9 cellular contexts compared by ENCODE assay signal in genomic region chr9:91131433-91131839, GRCh38.
A peak's percentile ranks its signal among the peaks of the same experiment; 100 is the strongest.
DNase-seq lines count a peak whose midpoint lies in the region; ATAC-seq and TF ChIP-seq lines count a peak whose summit lies in the region.
"Had no signal": no experiment of that assay in that cellular context is flagged by ENCODE, and none has a peak within 500 bp of the region (broad histone marks: within the 10 kb centered on the region; RNA-seq: fewer than 3 reads in every experiment).

No MANE protein-coding gene starts in this region.

- CTCF ChIA-PET in HEK293T (lab: Yijun Ruan, JAX), result interaction anchor here (0.7 kb wide), 1 partner anchor 602 kb away, joined by 4 read pairs; no protein-coding TSS in a partner anchor

- peak overlapping the region; percentile 85 for H3K27ac ChIP-seq in epithelial cell of prostate
- H3K27ac ChIP-seq: body of pancreas had no signal

- POLR2A ChIA-PET in HEK293T (lab: Yijun Ruan, JAX), result no interaction called here

- peak; percentile 88 for ATAC-seq in HG02981 (IDR thresholded peaks at IDR 0.05; ENCODE audit: unreplicated experiment)
- peak; percentile 98 to 100 for ATAC-seq in activated CD4-positive, CD25-positive, alpha-beta regulatory T cell treated with anti-CD3 and anti-CD28 coated beads, Interleukin-2, amount 50 U/mL, for 24 hours
- ATAC-seq in HG02763 (IDR thresholded peaks at IDR 0.05; ENCODE audit: unreplicated experiment), result no peak
- ATAC-seq: body of pancreas had no signal

- no peak for TF ChIP-seq CTCF in AG09309 (IDR thresholded peaks at IDR 0.05; ENCODE audit: control insufficient read depth, insufficient read depth, low read depth, low read length, missing control alignments)

- DNase-seq in AG09309 (ENCODE audit: low read depth), result peak; percentile 99
- DNase-seq in epithelial cell of prostate (ENCODE audit: low read depth, low spot score), result peak; percentile 85
- peak; percentile 85 for DNase-seq in stimulated activated CD4-positive, alpha-beta T cell treated with anti-CD3 and anti-CD28 coated beads, Interleukin-15, amount 100 ng/mL, for 24 hours
- DNase-seq in NCI-H1694 treated with DMSO at 0.1 percent for 48 hours (lab: John Stamatoyannopoulos, UW), result no peak
- DNase-seq in HEK293T (ENCODE audit: extremely low spot score), result no peak

- no peak overlapping the region for H3K4me3 ChIP-seq in AG09309 (ENCODE audit: control insufficient read depth, low read depth, low read length)
- H3K4me3 ChIP-seq: body of pancreas had no signal

TF ChIP-seq in HEK293T, 16 proteins besides CTCF, POLR2A, EP300 and RAD21:
- TF ChIP-seq HDGF (IDR thresholded peaks at IDR 0.05; ENCODE audit: borderline replicate concordance) (no peak), PKNOX1 (IDR thresholded peaks at IDR 0.05) (no peak), LEF1 (IDR thresholded peaks at IDR 0.05; ENCODE audit: borderline replicate concordance) (no peak), FOXM1 (IDR thresholded peaks at IDR 0.05; ENCODE audit: borderline replicate concordance) (no peak), BHLHE40 (IDR thresholded peaks at IDR 0.05; ENCODE audit: borderline replicate concordance) (no peak), L3MBTL2 (conservative IDR thresholded peaks at IDR 0.05) (no peak), CTBP1 (IDR thresholded peaks at IDR 0.05; ENCODE audit: borderline replicate concordance) (no peak), ZNF384 (IDR thresholded peaks at IDR 0.05) (no peak)

Comparison
In these comparisons a context has a peak if more than half of its experiments do, and no peak if none do; other contexts are left out.
1. DNase-seq: peak in AG09309 (single experiment), epithelial cell of prostate (single experiment) and stimulated activated CD4-positive, alpha-beta T cell treated with anti-CD3 and anti-CD28 coated beads, Interleukin-15, amount 100 ng/mL, for 24 hours (single experiment); none in NCI-H1694 treated with DMSO at 0.1 percent for 48 hours (single experiment) and HEK293T (single experiment).